In genomic region chr5:95647886-95648860, GRCh38 we compare ENCODE assay signal across 10 cellular contexts. TPM values are rescaled to one million over a fixed set of nuclear protein-coding genes. Genes with fewer than 3 reads are reported as not detected.
DNase-seq lines count a peak whose midpoint lies in the region; ATAC-seq, FAIRE-seq and TF ChIP-seq lines count a peak whose summit lies in the region.
"Had no signal": no experiment of that assay in that cellular context is flagged by ENCODE, and none has a peak within 500 bp of the region (broad histone marks: within the 10 kb centered on the region; RNA-seq: fewer than 3 reads in every experiment).

No MANE protein-coding gene starts in this region.

- H3K4me1 ChIP-seq in astrocyte (ENCODE audit: insufficient read depth, low read length) (peaks cover 6% of the 10 kb centered on the region), pancreas (peaks cover 14 to 38% (median 29%) of the 10 kb centered on the region in 3 donors)

- no peak overlapping the region for H3K9ac ChIP-seq in astrocyte (ENCODE audit: low read length)

- H3K27me3 ChIP-seq in astrocyte (ENCODE audit: insufficient read depth, low read length), result no peaks in the 10 kb centered on the region
- H3K27me3 ChIP-seq in pancreas, result no peaks in the 10 kb centered on the region

- no peak for TF ChIP-seq POLR2A in NB4 (IDR thresholded peaks at IDR 0.05; ENCODE audit: extremely low read depth, insufficient read length)

- H3K27ac Mint-ChIP-seq in astrocyte (ENCODE audit: unreplicated experiment), result no peak overlapping the region

- in situ Hi-C loops in G401 (cut with HindIII; ENCODE audit: low sequenced_read_pairs), result no loop called here

- intact Hi-C loops in pancreas (cut with DNase I), result loop anchor here in 1 of 3 donors (10.0 kb wide), 1 partner anchor 197 kb away; no protein-coding TSS in a partner anchor

- H4K20me1 ChIP-seq in astrocyte (ENCODE audit: insufficient read depth, low read length), result no peaks in the 10 kb centered on the region

- DNase-seq in G401 (ENCODE audit: low spot score), result peak; percentile 26
- DNase-seq in NB4 (ENCODE audit: low read depth), result peak; percentile 76
- peak; percentile 27 for DNase-seq in astrocyte (ENCODE audit: low read depth)
- DNase-seq in pancreas, result no peak
- no peak for DNase-seq in RCC 7860 (ENCODE audit: low spot score)
- DNase-seq in stimulated activated CD4-positive, alpha-beta T cell treated with anti-CD3 and anti-CD28 coated beads, Interleukin-1b, Interleukin-23, amount 100 ng/mL, for 48 hours, result no peak
- DNase-seq: activated CD4-positive, alpha-beta T cell treated with anti-CD3 and anti-CD28 coated beads, Interleukin-2, amount 50 U/mL, for 1 hour had no signal

- no peaks in the 10 kb centered on the region for H3K27me3 Mint-ChIP-seq in astrocyte (ENCODE audit: low read depth, unreplicated experiment)

- H2AFZ ChIP-seq in astrocyte (ENCODE audit: low read depth, low read length), result no peak overlapping the region

- 49 to 53% methylated on average over 12 of the region's 12 CpGs for WGBS in pancreas, 2 donors

- H3K9me3 Mint-ChIP-seq in astrocyte (ENCODE audit: unreplicated experiment), result no peaks in the 10 kb centered on the region

- H3K79me2 ChIP-seq in astrocyte (ENCODE audit: insufficient read depth, low read length), result no peaks in the 10 kb centered on the region

- H3K4me3 ChIP-seq in NB4 (ENCODE audit: low read depth, low read length) (peak overlapping the region; percentile 61), astrocyte (ENCODE audit: insufficient read depth, low read depth, low read length) (no peak overlapping the region), pancreas (peak overlapping the region in 2 of 4 donors; percentile 28 to 56)

- no peak overlapping the region for H3K4me2 ChIP-seq in astrocyte (ENCODE audit: low read length)

- TF ChIP-seq CTCF in NB4 (IDR thresholded peaks at IDR 0.05; ENCODE audit: low read depth, low read length) (no peak), astrocyte (IDR thresholded peaks at IDR 0.05; ENCODE audit: insufficient read depth, low read depth, low read length) (no peak), pancreas (IDR thresholded peaks at IDR 0.05) (no peak)

- H3K9me3 ChIP-seq in astrocyte (ENCODE audit: insufficient read depth, low read depth, low read length) (no peaks in the 10 kb centered on the region), pancreas (no peaks in the 10 kb centered on the region)

- FAIRE-seq in astrocyte (lab: Jason Lieb, UNC) (no peak), pancreas (lab: Jason Lieb, UNC) (no peak), RCC 7860 (lab: Jason Lieb, UNC) (no peak)

- no peaks in the 10 kb centered on the region for H3K4me1 Mint-ChIP-seq in astrocyte (ENCODE audit: low read depth, unreplicated experiment)

- H3K36me3 ChIP-seq in astrocyte (ENCODE audit: insufficient read depth, low read length) (no peaks in the 10 kb centered on the region), pancreas (no peaks in the 10 kb centered on the region)

- H3K27ac ChIP-seq in astrocyte (ENCODE audit: low read depth, low read length), result no peak overlapping the region
- peak overlapping the region; percentile 92 to 95 (median 94) for H3K27ac ChIP-seq in pancreas

- peak in 2 of 4 donors; percentile 3 to 8 for ATAC-seq in pancreas
- ATAC-seq in HG02610 (IDR thresholded peaks at IDR 0.05; ENCODE audit: unreplicated experiment), result no peak
- ATAC-seq in HG03025 (IDR thresholded peaks at IDR 0.05; ENCODE audit: low FRiP score, unreplicated experiment), result no peak

- no peaks in the 10 kb centered on the region for H3K36me3 Mint-ChIP-seq in astrocyte (ENCODE audit: low read depth, unreplicated experiment)

- no peak overlapping the region for H3K4me3 Mint-ChIP-seq in astrocyte (ENCODE audit: unreplicated experiment)

RNA-seq across cellular contexts. Expression of gene RFESD, which starts 1.6 kb away (rescaled TPM):
- 0.98 and 5.4 TPM in 2 replicates for total RNA-seq in G401 (2014; rRNA removed; shearing (Covaris generic))
- total RNA-seq in astrocyte (0.87 and 2.2 TPM in 2 replicates), pancreas (1 to 10 TPM; 1.3 to 2.7 (median 1.7) TPM)
- 1 to 10 TPM; 1.1 to 2.8 TPM for polyA plus RNA-seq in pancreas

RNA-seq across cellular contexts. Expression of gene GPR150, which starts 28.3 kb away (rescaled TPM):
- total RNA-seq in G401 (2014; rRNA removed; shearing (Covaris generic)), result not detected in 2 replicates
- total RNA-seq in astrocyte (0.14 TPM in 1 of 2 replicates, not detected in the other), pancreas (1 to 10 TPM in 4 of 6 donors, under 1 TPM in 2; 0.61 to 5.7 (median 2.4) TPM)
- 1 to 10 TPM; 1.4 to 2.1 TPM for polyA plus RNA-seq in pancreas

RNA-seq across cellular contexts. Expression of gene SPATA9, which starts 34.6 kb away (rescaled TPM):
- total RNA-seq in G401 (2014; rRNA removed; shearing (Covaris generic)), result not detected in 2 replicates
- total RNA-seq in astrocyte (0.26 and 0.98 TPM in 2 replicates), pancreas (under 1 TPM; 0.12 to 0.67 (median 0.48) TPM)
- polyA plus RNA-seq in pancreas, result 1 to 10 TPM in 1 of 2 donors, under 1 TPM in 1; 0.19 to 1.3 TPM
- total RNA-seq: glomerular endothelial cell had no signal

Comparison
In these comparisons a context has a peak if more than half of its experiments do, and no peak if none do; other contexts are left out.
1. DNase-seq: peak in G401 (single experiment), NB4 (single experiment) and astrocyte (single experiment); none in pancreas (0 of 6), RCC 7860 (single experiment) and stimulated activated CD4-positive, alpha-beta T cell treated with anti-CD3 and anti-CD28 coated beads, Interleukin-1b, Interleukin-23, amount 100 ng/mL, for 48 hours (single experiment).